ENCODE assay signal across 1 cellular context in the genomic region with DNA sequence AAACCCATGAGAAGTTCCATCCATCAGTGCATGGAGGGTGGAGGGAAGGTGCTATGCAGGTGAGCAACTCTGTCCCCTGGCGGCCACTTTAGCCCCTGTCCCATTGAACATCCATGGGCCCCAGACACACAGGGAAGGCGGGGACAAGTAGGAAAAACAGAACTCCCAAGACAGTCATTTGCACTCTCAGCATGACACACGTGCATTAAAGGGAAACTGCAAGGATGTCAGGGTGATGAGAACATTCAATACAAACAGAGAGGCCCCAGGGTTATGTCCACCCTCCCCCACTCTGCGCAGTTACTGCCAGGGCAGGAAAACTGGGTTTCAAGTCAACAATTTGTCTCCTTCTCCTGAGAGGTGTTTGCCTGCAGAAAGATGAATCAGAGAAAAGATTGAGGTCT.
TF ChIP-seq lines count a peak whose summit lies in the region.

No MANE protein-coding gene starts in this region.

TF ChIP-seq in HepG2, 621 proteins besides CTCF, POLR2A, EP300 and RAD21 (continued from another document and continues in another):
- TF ChIP-seq, protein P1, sequence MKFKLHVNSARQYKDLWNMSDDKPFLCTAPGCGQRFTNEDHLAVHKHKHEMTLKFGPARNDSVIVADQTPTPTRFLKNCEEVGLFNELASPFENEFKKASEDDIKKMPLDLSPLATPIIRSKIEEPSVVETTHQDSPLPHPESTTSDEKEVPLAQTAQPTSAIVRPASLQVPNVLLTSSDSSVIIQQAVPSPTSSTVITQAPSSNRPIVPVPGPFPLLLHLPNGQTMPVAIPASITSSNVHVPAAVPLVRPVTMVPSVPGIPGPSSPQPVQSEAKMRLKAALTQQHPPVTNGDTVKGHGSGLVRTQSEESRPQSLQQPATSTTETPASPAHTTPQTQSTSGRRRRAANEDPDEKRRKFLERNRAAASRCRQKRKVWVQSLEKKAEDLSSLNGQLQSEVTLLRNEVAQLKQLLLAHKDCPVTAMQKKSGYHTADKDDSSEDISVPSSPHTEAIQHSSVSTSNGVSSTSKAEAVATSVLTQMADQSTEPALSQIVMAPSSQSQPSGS (CRISPR knock-in tag; IDR thresholded peaks at IDR 0.05): 0 out of 2 replicates have a peak, but pooled peaks have one; percentile 18
- TF ChIP-seq AKAP8 (CRISPR knock-in tag; IDR thresholded peaks at IDR 0.05) (no peak), HMG20A (CRISPR knock-in tag; IDR thresholded peaks at IDR 0.05; ENCODE audit: borderline replicate concordance) (0 out of 2 replicates have a peak, but pooled peaks have one; percentile 28), PLRG1 (conservative IDR thresholded peaks at IDR 0.05) (no peak), NCOA2 (CRISPR knock-in tag; IDR thresholded peaks at IDR 0.05) (no peak), SALL1 (CRISPR knock-in tag; IDR thresholded peaks at IDR 0.05) (peak; percentile 48), THAP11 (CRISPR knock-in tag; IDR thresholded peaks at IDR 0.05) (peak; percentile 40; the same call in 1 of the 2 replicates), ATF7 (IDR thresholded peaks at IDR 0.05) (no peak), ATF7 (CRISPR knock-in tag; IDR thresholded peaks at IDR 0.05) (no peak), MEF2D (CRISPR knock-in tag; IDR thresholded peaks at IDR 0.05) (no peak), RELA (CRISPR knock-in tag; IDR thresholded peaks at IDR 0.05) (no peak), ZNF768 (CRISPR knock-in tag; IDR thresholded peaks at IDR 0.05) (no peak), RXRB (CRISPR knock-in tag; IDR thresholded peaks at IDR 0.05; ENCODE audit: borderline replicate concordance) (peak; percentile 18; the same call in 1 of the 2 replicates), HOXA9 (CRISPR knock-in tag; IDR thresholded peaks at IDR 0.05; ENCODE audit: borderline replicate concordance) (no peak), SOX5 (CRISPR knock-in tag; IDR thresholded peaks at IDR 0.05; ENCODE audit: borderline replicate concordance) (peak; percentile 21; the same call in 1 of the 2 replicates), JUND (CRISPR knock-in tag; IDR thresholded peaks at IDR 0.05) (no peak), HNRNPK (IDR thresholded peaks at IDR 0.05; ENCODE audit: low read depth, low read length, poor library complexity, severe bottlenecking) (no peak), ZNF317 (CRISPR knock-in tag; IDR thresholded peaks at IDR 0.05) (peak; percentile 29; the same call in 1 of the 2 replicates), KLF16 (CRISPR knock-in tag; IDR thresholded peaks at IDR 0.05) (peak in 1 of 2 experiments; percentile 34; a peak in 1 of 4 replicates), ZNF660 (CRISPR knock-in tag; IDR thresholded peaks at IDR 0.05; ENCODE audit: borderline replicate concordance, low read depth) (no peak), KAT2B (IDR thresholded peaks at IDR 0.05; ENCODE audit: borderline replicate concordance, low read depth, low read length) (no peak), XRCC5 (optimal IDR thresholded peaks at IDR 0.05; ENCODE audit: low read length) (peak; percentile 84), MIXL1 (CRISPR knock-in tag; IDR thresholded peaks at IDR 0.05) (0 out of 2 replicates have a peak, but pooled peaks have one; percentile 60), MTF1 (CRISPR knock-in tag; IDR thresholded peaks at IDR 0.05) (no peak), GATAD1 (CRISPR knock-in tag; IDR thresholded peaks at IDR 0.05) (0 out of 2 replicates have a peak, but pooled peaks have one; percentile 42), CBX5 (CRISPR knock-in tag; IDR thresholded peaks at IDR 0.05; ENCODE audit: borderline replicate concordance) (no peak), TMF1 (CRISPR knock-in tag; IDR thresholded peaks at IDR 0.05; ENCODE audit: low read depth) (no peak), BHLHE40 (IDR thresholded peaks at IDR 0.05; ENCODE audit: low read length) (0 out of 2 replicates have a peak, but pooled peaks have one; percentile 9), ZNF570 (CRISPR knock-in tag; IDR thresholded peaks at IDR 0.05; ENCODE audit: borderline replicate concordance) (no peak), PAF1 (CRISPR knock-in tag; IDR thresholded peaks at IDR 0.05) (no peak), RFX1 (IDR thresholded peaks at IDR 0.05) (no peak), LCORL (IDR thresholded peaks at IDR 0.05) (no peak), LCORL (CRISPR knock-in tag; IDR thresholded peaks at IDR 0.05) (peak; percentile 56; the same call in 1 of the 2 replicates), ZFY (CRISPR knock-in tag; IDR thresholded peaks at IDR 0.05) (no peak), STAG1 (CRISPR knock-in tag; IDR thresholded peaks at IDR 0.05) (peak; percentile 73), ZNF207 (IDR thresholded peaks at IDR 0.05; ENCODE audit: borderline replicate concordance) (no peak), ATRX (CRISPR knock-in tag; IDR thresholded peaks at IDR 0.05; ENCODE audit: borderline replicate concordance) (no peak)
- TF ChIP-seq, protein P2, sequence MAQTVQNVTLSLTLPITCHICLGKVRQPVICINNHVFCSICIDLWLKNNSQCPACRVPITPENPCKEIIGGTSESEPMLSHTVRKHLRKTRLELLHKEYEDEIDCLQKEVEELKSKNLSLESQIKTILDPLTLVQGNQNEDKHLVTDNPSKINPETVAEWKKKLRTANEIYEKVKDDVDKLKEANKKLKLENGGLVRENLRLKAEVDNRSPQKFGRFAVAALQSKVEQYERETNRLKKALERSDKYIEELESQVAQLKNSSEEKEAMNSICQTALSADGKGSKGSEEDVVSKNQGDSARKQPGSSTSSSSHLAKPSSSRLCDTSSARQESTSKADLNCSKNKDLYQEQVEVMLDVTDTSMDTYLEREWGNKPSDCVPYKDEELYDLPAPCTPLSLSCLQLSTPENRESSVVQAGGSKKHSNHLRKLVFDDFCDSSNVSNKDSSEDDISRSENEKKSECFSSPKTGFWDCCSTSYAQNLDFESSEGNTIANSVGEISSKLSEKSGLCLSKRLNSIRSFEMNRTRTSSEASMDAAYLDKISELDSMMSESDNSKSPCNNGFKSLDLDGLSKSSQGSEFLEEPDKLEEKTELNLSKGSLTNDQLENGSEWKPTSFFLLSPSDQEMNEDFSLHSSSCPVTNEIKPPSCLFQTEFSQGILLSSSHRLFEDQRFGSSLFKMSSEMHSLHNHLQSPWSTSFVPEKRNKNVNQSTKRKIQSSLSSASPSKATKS (CRISPR knock-in tag; IDR thresholded peaks at IDR 0.05): no peak
- TF ChIP-seq, protein P3, sequence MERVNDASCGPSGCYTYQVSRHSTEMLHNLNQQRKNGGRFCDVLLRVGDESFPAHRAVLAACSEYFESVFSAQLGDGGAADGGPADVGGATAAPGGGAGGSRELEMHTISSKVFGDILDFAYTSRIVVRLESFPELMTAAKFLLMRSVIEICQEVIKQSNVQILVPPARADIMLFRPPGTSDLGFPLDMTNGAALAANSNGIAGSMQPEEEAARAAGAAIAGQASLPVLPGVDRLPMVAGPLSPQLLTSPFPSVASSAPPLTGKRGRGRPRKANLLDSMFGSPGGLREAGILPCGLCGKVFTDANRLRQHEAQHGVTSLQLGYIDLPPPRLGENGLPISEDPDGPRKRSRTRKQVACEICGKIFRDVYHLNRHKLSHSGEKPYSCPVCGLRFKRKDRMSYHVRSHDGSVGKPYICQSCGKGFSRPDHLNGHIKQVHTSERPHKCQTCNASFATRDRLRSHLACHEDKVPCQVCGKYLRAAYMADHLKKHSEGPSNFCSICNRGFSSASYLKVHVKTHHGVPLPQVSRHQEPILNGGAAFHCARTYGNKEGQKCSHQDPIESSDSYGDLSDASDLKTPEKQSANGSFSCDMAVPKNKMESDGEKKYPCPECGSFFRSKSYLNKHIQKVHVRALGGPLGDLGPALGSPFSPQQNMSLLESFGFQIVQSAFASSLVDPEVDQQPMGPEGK (CRISPR knock-in tag; IDR thresholded peaks at IDR 0.05): peak; percentile 53; the same call in 1 of the 2 replicates
- TF ChIP-seq, protein P4, sequence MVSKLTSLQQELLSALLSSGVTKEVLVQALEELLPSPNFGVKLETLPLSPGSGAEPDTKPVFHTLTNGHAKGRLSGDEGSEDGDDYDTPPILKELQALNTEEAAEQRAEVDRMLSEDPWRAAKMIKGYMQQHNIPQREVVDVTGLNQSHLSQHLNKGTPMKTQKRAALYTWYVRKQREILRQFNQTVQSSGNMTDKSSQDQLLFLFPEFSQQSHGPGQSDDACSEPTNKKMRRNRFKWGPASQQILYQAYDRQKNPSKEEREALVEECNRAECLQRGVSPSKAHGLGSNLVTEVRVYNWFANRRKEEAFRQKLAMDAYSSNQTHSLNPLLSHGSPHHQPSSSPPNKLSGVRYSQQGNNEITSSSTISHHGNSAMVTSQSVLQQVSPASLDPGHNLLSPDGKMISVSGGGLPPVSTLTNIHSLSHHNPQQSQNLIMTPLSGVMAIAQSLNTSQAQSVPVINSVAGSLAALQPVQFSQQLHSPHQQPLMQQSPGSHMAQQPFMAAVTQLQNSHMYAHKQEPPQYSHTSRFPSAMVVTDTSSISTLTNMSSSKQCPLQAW (CRISPR knock-in tag; IDR thresholded peaks at IDR 0.05): peak; percentile 66
- TF ChIP-seq, protein P5, sequence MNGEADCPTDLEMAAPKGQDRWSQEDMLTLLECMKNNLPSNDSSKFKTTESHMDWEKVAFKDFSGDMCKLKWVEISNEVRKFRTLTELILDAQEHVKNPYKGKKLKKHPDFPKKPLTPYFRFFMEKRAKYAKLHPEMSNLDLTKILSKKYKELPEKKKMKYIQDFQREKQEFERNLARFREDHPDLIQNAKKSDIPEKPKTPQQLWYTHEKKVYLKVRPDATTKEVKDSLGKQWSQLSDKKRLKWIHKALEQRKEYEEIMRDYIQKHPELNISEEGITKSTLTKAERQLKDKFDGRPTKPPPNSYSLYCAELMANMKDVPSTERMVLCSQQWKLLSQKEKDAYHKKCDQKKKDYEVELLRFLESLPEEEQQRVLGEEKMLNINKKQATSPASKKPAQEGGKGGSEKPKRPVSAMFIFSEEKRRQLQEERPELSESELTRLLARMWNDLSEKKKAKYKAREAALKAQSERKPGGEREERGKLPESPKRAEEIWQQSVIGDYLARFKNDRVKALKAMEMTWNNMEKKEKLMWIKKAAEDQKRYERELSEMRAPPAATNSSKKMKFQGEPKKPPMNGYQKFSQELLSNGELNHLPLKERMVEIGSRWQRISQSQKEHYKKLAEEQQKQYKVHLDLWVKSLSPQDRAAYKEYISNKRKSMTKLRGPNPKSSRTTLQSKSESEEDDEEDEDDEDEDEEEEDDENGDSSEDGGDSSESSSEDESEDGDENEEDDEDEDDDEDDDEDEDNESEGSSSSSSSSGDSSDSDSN (CRISPR knock-in tag; IDR thresholded peaks at IDR 0.05): no peak
- TF ChIP-seq, protein P6, sequence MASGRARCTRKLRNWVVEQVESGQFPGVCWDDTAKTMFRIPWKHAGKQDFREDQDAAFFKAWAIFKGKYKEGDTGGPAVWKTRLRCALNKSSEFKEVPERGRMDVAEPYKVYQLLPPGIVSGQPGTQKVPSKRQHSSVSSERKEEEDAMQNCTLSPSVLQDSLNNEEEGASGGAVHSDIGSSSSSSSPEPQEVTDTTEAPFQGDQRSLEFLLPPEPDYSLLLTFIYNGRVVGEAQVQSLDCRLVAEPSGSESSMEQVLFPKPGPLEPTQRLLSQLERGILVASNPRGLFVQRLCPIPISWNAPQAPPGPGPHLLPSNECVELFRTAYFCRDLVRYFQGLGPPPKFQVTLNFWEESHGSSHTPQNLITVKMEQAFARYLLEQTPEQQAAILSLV (CRISPR knock-in tag; IDR thresholded peaks at IDR 0.05; ENCODE audit: borderline replicate concordance): 0 out of 2 replicates have a peak, but pooled peaks have one; percentile 32
- TF ChIP-seq, protein P7, sequence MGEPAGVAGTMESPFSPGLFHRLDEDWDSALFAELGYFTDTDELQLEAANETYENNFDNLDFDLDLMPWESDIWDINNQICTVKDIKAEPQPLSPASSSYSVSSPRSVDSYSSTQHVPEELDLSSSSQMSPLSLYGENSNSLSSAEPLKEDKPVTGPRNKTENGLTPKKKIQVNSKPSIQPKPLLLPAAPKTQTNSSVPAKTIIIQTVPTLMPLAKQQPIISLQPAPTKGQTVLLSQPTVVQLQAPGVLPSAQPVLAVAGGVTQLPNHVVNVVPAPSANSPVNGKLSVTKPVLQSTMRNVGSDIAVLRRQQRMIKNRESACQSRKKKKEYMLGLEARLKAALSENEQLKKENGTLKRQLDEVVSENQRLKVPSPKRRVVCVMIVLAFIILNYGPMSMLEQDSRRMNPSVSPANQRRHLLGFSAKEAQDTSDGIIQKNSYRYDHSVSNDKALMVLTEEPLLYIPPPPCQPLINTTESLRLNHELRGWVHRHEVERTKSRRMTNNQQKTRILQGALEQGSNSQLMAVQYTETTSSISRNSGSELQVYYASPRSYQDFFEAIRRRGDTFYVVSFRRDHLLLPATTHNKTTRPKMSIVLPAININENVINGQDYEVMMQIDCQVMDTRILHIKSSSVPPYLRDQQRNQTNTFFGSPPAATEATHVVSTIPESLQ (CRISPR knock-in tag; conservative IDR thresholded peaks at IDR 0.05): no peak
- TF ChIP-seq, protein P8, sequence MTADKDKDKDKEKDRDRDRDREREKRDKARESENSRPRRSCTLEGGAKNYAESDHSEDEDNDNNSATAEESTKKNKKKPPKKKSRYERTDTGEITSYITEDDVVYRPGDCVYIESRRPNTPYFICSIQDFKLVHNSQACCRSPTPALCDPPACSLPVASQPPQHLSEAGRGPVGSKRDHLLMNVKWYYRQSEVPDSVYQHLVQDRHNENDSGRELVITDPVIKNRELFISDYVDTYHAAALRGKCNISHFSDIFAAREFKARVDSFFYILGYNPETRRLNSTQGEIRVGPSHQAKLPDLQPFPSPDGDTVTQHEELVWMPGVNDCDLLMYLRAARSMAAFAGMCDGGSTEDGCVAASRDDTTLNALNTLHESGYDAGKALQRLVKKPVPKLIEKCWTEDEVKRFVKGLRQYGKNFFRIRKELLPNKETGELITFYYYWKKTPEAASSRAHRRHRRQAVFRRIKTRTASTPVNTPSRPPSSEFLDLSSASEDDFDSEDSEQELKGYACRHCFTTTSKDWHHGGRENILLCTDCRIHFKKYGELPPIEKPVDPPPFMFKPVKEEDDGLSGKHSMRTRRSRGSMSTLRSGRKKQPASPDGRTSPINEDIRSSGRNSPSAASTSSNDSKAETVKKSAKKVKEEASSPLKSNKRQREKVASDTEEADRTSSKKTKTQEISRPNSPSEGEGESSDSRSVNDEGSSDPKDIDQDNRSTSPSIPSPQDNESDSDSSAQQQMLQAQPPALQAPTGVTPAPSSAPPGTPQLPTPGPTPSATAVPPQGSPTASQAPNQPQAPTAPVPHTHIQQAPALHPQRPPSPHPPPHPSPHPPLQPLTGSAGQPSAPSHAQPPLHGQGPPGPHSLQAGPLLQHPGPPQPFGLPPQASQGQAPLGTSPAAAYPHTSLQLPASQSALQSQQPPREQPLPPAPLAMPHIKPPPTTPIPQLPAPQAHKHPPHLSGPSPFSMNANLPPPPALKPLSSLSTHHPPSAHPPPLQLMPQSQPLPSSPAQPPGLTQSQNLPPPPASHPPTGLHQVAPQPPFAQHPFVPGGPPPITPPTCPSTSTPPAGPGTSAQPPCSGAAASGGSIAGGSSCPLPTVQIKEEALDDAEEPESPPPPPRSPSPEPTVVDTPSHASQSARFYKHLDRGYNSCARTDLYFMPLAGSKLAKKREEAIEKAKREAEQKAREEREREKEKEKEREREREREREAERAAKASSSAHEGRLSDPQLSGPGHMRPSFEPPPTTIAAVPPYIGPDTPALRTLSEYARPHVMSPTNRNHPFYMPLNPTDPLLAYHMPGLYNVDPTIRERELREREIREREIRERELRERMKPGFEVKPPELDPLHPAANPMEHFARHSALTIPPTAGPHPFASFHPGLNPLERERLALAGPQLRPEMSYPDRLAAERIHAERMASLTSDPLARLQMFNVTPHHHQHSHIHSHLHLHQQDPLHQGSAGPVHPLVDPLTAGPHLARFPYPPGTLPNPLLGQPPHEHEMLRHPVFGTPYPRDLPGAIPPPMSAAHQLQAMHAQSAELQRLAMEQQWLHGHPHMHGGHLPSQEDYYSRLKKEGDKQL (CRISPR knock-in tag; IDR thresholded peaks at IDR 0.05; ENCODE audit: low read depth): no peak
